Comparison of ENCODE assay signal across 23 cellular contexts in genomic region chr1:212938846-212939245, GRCh38. TPM values are rescaled to one million over a fixed set of nuclear protein-coding genes. Genes with fewer than 3 reads are reported as not detected.
A peak's percentile ranks its signal among the peaks of the same experiment; 100 is the strongest.
DNase-seq lines count a peak whose midpoint lies in the region; ATAC-seq and TF ChIP-seq lines count a peak whose summit lies in the region.
"Had no signal": no experiment of that assay in that cellular context is flagged by ENCODE, and none has a peak within 500 bp of the region (broad histone marks: within the 10 kb centered on the region; RNA-seq: fewer than 3 reads in every experiment).

No MANE protein-coding gene starts in this region.

- H3K27ac ChIP-seq in upper lobe of right lung, result no peak overlapping the region

- H3K4me3 ChIP-seq in upper lobe of right lung, result no peak overlapping the region

- no peaks in the 10 kb centered on the region for H3K27me3 ChIP-seq in upper lobe of right lung

- peak; percentile 21 for DNase-seq in activated effector memory CD4-positive, alpha-beta T cell treated with anti-CD3 and anti-CD28 coated beads, Interleukin-2, amount 50 U/mL, for 16 hours
- DNase-seq in activated effector memory CD4-positive, alpha-beta T cell treated with Interleukin-2 at 50 U/mL for 16 hours, result no peak
- peak; percentile 93 for DNase-seq in NCI-H524 treated with DMSO at 0.1 percent for 48 hours (lab: John Stamatoyannopoulos, UW)
- DNase-seq in SK-N-DZ (ENCODE audit: low spot score), result peak; percentile 42
- DNase-seq in upper lobe of right lung, result peak; percentile 36
- DNase-seq in ACHN, result no peak
- DNase-seq in C1 segment of cervical spinal cord (lab: John Stamatoyannopoulos, UW), result no peak
- no peak for DNase-seq in NCI-H1105 treated with DMSO at 0.1 percent for 48 hours (lab: John Stamatoyannopoulos, UW)
- DNase-seq: 8988T; AML-193; DMS79; HFFc6; KBM-7; MM.1S; NCI-H1092; NCI-H1436 treated with DMSO at 0.1 percent for 48 hours; NCI-H2029 treated with DMSO at 0.1 percent for 48 hours; NCI-H226; NCI-H526; NK-92 treated with Interleukin-12 subunit alpha and Interleukin-12 subunit beta, amount 100 ng/mL, for 24 hours had no signal

- no peak for ATAC-seq in upper lobe of right lung
- ATAC-seq: HepG2, Panc1 had no signal

- H3K9me3 ChIP-seq in upper lobe of right lung, result no peaks in the 10 kb centered on the region

- no peaks in the 10 kb centered on the region for H3K4me1 ChIP-seq in upper lobe of right lung

- TF ChIP-seq CTCF in upper lobe of right lung (IDR thresholded peaks at IDR 0.05), result no peak

- intact Hi-C loops in upper lobe of right lung (cut with DNase I), result no loop called here

- in situ Hi-C loops in ACHN (cut with HindIII; ENCODE audit: low pct_ligation_motif_present, low pct_unique_long_range_greater_than_20kb, low sequenced_read_pairs), result no loop called here

- no peaks in the 10 kb centered on the region for H3K36me3 ChIP-seq in upper lobe of right lung

RNA-seq across cellular contexts. Expression of gene VASH2, which starts 11.5 kb away (rescaled TPM):
- 10.9 and 11.1 TPM in 2 replicates for polyA plus RNA-seq in SK-N-DZ (2014; cell fraction: cytosol; rRNA removed)
- polyA plus RNA-seq in SK-N-DZ (2014; cell fraction: nucleus; rRNA removed), result 21.4 and 28.4 TPM in 2 replicates
- 1.9 TPM for total RNA-seq in upper lobe of right lung
- polyA plus RNA-seq: CD14-positive monocyte had no signal

Comparison
In these comparisons a context has a peak if more than half of its experiments do, and no peak if none do; other contexts are left out.
1. DNase-seq: peak in activated effector memory CD4-positive, alpha-beta T cell treated with anti-CD3 and anti-CD28 coated beads, Interleukin-2, amount 50 U/mL, for 16 hours (single experiment), NCI-H524 treated with DMSO at 0.1 percent for 48 hours (single experiment), SK-N-DZ (single experiment) and upper lobe of right lung (single experiment); none in activated effector memory CD4-positive, alpha-beta T cell treated with Interleukin-2 at 50 U/mL for 16 hours (single experiment), ACHN (single experiment), C1 segment of cervical spinal cord (0 of 14) and NCI-H1105 treated with DMSO at 0.1 percent for 48 hours (single experiment).